ENCODE assay signal across 26 cellular contexts in genomic region chr15:92448370-92448769, GRCh38. TPM values are rescaled to one million over a fixed set of nuclear protein-coding genes. Genes with fewer than 3 reads are reported as not detected.
"Had no signal": no experiment of that assay in that cellular context is flagged by ENCODE, and none has a peak within 500 bp of the region (broad histone marks: within the 10 kb centered on the region; RNA-seq: fewer than 3 reads in every experiment).

No MANE protein-coding gene starts in this region.

- H3K4me1 Mint-ChIP-seq: naive B cell; neural crest cell; stimulated activated effector memory CD8-positive, alpha-beta T cell treated with anti-CD3 and anti-CD28 coated beads, Interleukin-12 subunit alpha, Interleukin-12 subunit beta, amount 100 ng/mL, for 72 hours had no signal

- H3K9me3 ChIP-seq: lower lobe of right lung, neutrophil, pancreas, right lobe of liver, stomach, thyroid gland, vagina had no signal

- ATAC-seq: left ventricle myocardium superior; lower lobe of right lung; natural killer cell treated with Interleukin-12 subunit alpha and Interleukin-12 subunit beta and Interleukin-15 and Interleukin-18, amount 100 ng/mL, for 72 hours; pancreas; right lobe of liver had no signal

- H3K27me3 ChIP-seq: neutrophil, pancreas, right lobe of liver, thyroid gland, vagina had no signal

- H3K36me3 Mint-ChIP-seq: naive B cell; natural killer cell treated with Interleukin-12 subunit alpha and Interleukin-12 subunit beta and Interleukin-15 and Interleukin-18, amount 100 ng/mL, for 72 hours; stimulated activated effector memory CD8-positive, alpha-beta T cell treated with anti-CD3 and anti-CD28 coated beads, Interleukin-12 subunit alpha, Interleukin-12 subunit beta, amount 100 ng/mL, for 72 hours had no signal

- H3K27ac ChIP-seq: dorsolateral prefrontal cortex, lower lobe of right lung, neutrophil, pancreas, right lobe of liver, stomach, thyroid gland, vagina had no signal

- H3K4me3 Mint-ChIP-seq: naive B cell; natural killer cell treated with Interleukin-12 subunit alpha and Interleukin-12 subunit beta and Interleukin-15 and Interleukin-18, amount 100 ng/mL, for 72 hours; neural crest cell; stimulated activated effector memory CD8-positive, alpha-beta T cell treated with anti-CD3 and anti-CD28 coated beads, Interleukin-12 subunit alpha, Interleukin-12 subunit beta, amount 100 ng/mL, for 72 hours had no signal

- H3K27ac Mint-ChIP-seq: naive B cell; natural killer cell treated with Interleukin-12 subunit alpha and Interleukin-12 subunit beta and Interleukin-15 and Interleukin-18, amount 100 ng/mL, for 72 hours; stimulated activated effector memory CD8-positive, alpha-beta T cell treated with anti-CD3 and anti-CD28 coated beads, Interleukin-12 subunit alpha, Interleukin-12 subunit beta, amount 100 ng/mL, for 72 hours had no signal

- H3K4me1 ChIP-seq: lower lobe of right lung, pancreas, right lobe of liver, stomach, thyroid gland, vagina had no signal

- H3K9me3 Mint-ChIP-seq: naive B cell; natural killer cell treated with Interleukin-12 subunit alpha and Interleukin-12 subunit beta and Interleukin-15 and Interleukin-18, amount 100 ng/mL, for 72 hours; neural crest cell; stimulated activated effector memory CD8-positive, alpha-beta T cell treated with anti-CD3 and anti-CD28 coated beads, Interleukin-12 subunit alpha, Interleukin-12 subunit beta, amount 100 ng/mL, for 72 hours had no signal

- H3K4me2 ChIP-seq: smooth muscle cell had no signal

- H3K4me3 ChIP-seq: dorsolateral prefrontal cortex, lower lobe of right lung, pancreas, right lobe of liver, smooth muscle cell, stomach, thyroid gland, vagina had no signal

- DNase-seq: dorsolateral prefrontal cortex; effector CD4-positive, alpha-beta T cell; left ventricle myocardium superior; lower lobe of right lung; naive B cell; pancreas; right lobe of liver; stimulated activated CD4-positive, alpha-beta T cell treated with anti-CD3 and anti-CD28 coated beads, Interleukin-12 subunit alpha, Interleukin-12 subunit beta, amount 100 ng/mL, for 4 hours; stimulated activated CD4-positive, alpha-beta T cell treated with anti-CD3 and anti-CD28 coated beads, Interleukin-1b, Interleukin-23, amount 100 ng/mL, for 48 hours; stimulated activated CD4-positive, alpha-beta T cell treated with anti-CD3 and anti-CD28 coated beads, Interleukin-4, amount 100 ng/mL, for 24 hours; stimulated activated naive CD4-positive, alpha-beta T cell treated with Interleukin-2 at 50 U/mL for 16 hours; stomach; thyroid gland; trophoblast cell had no signal

- H3K36me3 ChIP-seq: lower lobe of right lung, neutrophil, pancreas, right lobe of liver, stomach, thyroid gland, vagina had no signal

RNA-seq across cellular contexts. Expression of gene ST8SIA2, which starts 54.7 kb away (rescaled TPM):
- total RNA-seq: lower lobe of right lung; mesenteric fat pad; natural killer cell treated with Interleukin-12 subunit alpha and Interleukin-12 subunit beta and Interleukin-15 and Interleukin-18, amount 100 ng/mL, for 72 hours; omental fat pad; posterior vena cava; pulmonary artery endothelial cell; right lobe of liver; subcutaneous adipose tissue; ureter; vagina had no signal
- polyA plus RNA-seq: stomach had no signal
